In genomic region chr5:7396169-7397004, GRCh38 we compare ENCODE assay signal across 10 cellular contexts. TPM values are rescaled to one million over a fixed set of nuclear protein-coding genes. Genes with fewer than 3 reads are reported as not detected.
DNase-seq lines count a peak whose midpoint lies in the region; ATAC-seq and TF ChIP-seq lines count a peak whose summit lies in the region.
"Had no signal": no experiment of that assay in that cellular context is flagged by ENCODE, and none has a peak within 500 bp of the region (broad histone marks: within the 10 kb centered on the region; RNA-seq: fewer than 3 reads in every experiment).

No MANE protein-coding gene starts in this region.

- H3K36me3 Mint-ChIP-seq in stimulated activated naive B cell treated with anti-CD40 and anti-IgM and Interleukin-4, amounts not matched to agents 10 μg/mL and 1 μg/mL and 100 μg/mL, for 72 hours: no peaks in the 10 kb centered on the region

- H3K27ac Mint-ChIP-seq in stimulated activated naive B cell treated with anti-CD40 and anti-IgM and Interleukin-4, amounts not matched to agents 10 μg/mL and 1 μg/mL and 100 μg/mL, for 72 hours: no peak overlapping the region

- TF ChIP-seq EP300 in esophagus muscularis mucosa (IDR thresholded peaks at IDR 0.05): no peak
- TF ChIP-seq EP300 in ovary (IDR thresholded peaks at IDR 0.05): no peak

- H3K27me3 ChIP-seq in esophagus muscularis mucosa: peaks cover 0 to 22% (median 0%) of the 10 kb centered on the region in 4 donors
- H3K27me3 ChIP-seq in ovary: no peaks in the 10 kb centered on the region

- no peak overlapping the region for H3K4me3 Mint-ChIP-seq in stimulated activated naive B cell treated with anti-CD40 and anti-IgM and Interleukin-4, amounts not matched to agents 10 μg/mL and 1 μg/mL and 100 μg/mL, for 72 hours

- no peaks in the 10 kb centered on the region for H3K4me1 Mint-ChIP-seq in stimulated activated naive B cell treated with anti-CD40 and anti-IgM and Interleukin-4, amounts not matched to agents 10 μg/mL and 1 μg/mL and 100 μg/mL, for 72 hours

- H3K27ac ChIP-seq in esophagus muscularis mucosa (replicated peaks in 1 of 4) (peak overlapping the region; percentile 78 to 82 (median 80)), ovary (peak overlapping the region; percentile 64 to 79)

- no peaks in the 10 kb centered on the region for H3K9me3 ChIP-seq in esophagus muscularis mucosa
- no peaks in the 10 kb centered on the region for H3K9me3 ChIP-seq in ovary

- H3K4me3 ChIP-seq in esophagus muscularis mucosa (peak overlapping the region; percentile 70 to 83 (median 75)), ovary (peak overlapping the region; percentile 59)
- H3K4me3 ChIP-seq: GM12878 had no signal

- intact Hi-C loops in esophagus muscularis mucosa (cut with DNase I): loop anchor here (5.0 to 10.0 kb wide), 2 partner anchors 351 to 762 kb away; partner anchors contain the start of genes NSUN2 and SRD5A1
- intact Hi-C loops in ovary (cut with DNase I): loop anchor here in 2 of 4 donors (10.0 kb wide), 2 partner anchors 458 to 632 kb away; partner anchors contain the start of gene CFAP90 (in 1 of the 2)

- in situ Hi-C loops in G401 (cut with HindIII; ENCODE audit: low sequenced_read_pairs): no loop called here

- no peaks in the 10 kb centered on the region for H3K9me3 Mint-ChIP-seq in stimulated activated naive B cell treated with anti-CD40 and anti-IgM and Interleukin-4, amounts not matched to agents 10 μg/mL and 1 μg/mL and 100 μg/mL, for 72 hours

- no peak for TF ChIP-seq POLR2A in esophagus muscularis mucosa (IDR thresholded peaks at IDR 0.05; ENCODE audit: low read depth)
- no peak for TF ChIP-seq POLR2A in ovary (IDR thresholded peaks at IDR 0.05)

- H3K36me3 ChIP-seq in esophagus muscularis mucosa (no peaks in the 10 kb centered on the region), ovary (no peaks in the 10 kb centered on the region)

- DNase-seq in DMS 273 treated with DMSO at 0.1 percent for 48 hours (lab: John Stamatoyannopoulos, UW): peak; percentile 23
- DNase-seq in NCI-H345 treated with DMSO at 0.1 percent for 48 hours (lab: John Stamatoyannopoulos, UW; ENCODE audit: unreplicated experiment): peak; percentile 81
- DNase-seq in esophagus muscularis mucosa (ENCODE audit: extremely low spot score): peak; percentile 66
- DNase-seq in ovary: peak; percentile 24 to 57 (median 42)
- DNase-seq in NCI-H146 treated with DMSO at 0.1 percent for 48 hours (lab: John Stamatoyannopoulos, UW; ENCODE audit: unreplicated experiment): no peak
- no peak for DNase-seq in G401 (ENCODE audit: low spot score)
- no peak for DNase-seq in stimulated activated naive B cell treated with anti-CD40 and anti-IgM and Interleukin-4, amounts not matched to agents 10 μg/mL and 1 μg/mL and 100 μg/mL, for 72 hours
- DNase-seq: activated CD4-positive, alpha-beta T cell treated with anti-CD3 and anti-CD28 coated beads, Interleukin-2, amount 50 U/mL, for 1 hour had no signal

- no peak for ATAC-seq in GM18520 (IDR thresholded peaks at IDR 0.05; ENCODE audit: unreplicated experiment)
- ATAC-seq in stimulated activated naive B cell treated with anti-CD40 and anti-IgM and Interleukin-4, amounts not matched to agents 10 μg/mL and 1 μg/mL and 100 μg/mL, for 72 hours (replicated peaks): no peak
- ATAC-seq: GM12878 had no signal

- WGBS in esophagus muscularis mucosa: 3% methylated on average over 14 of the region's 95 CpGs
- WGBS in ovary, 3 donors: 0 to 1% (median 1%) methylated on average over 43 to 95 of the region's 95 CpGs

- TF ChIP-seq CTCF in esophagus muscularis mucosa (IDR thresholded peaks at IDR 0.05) (no peak), ovary (IDR thresholded peaks at IDR 0.05) (no peak)

- H3K27me3 Mint-ChIP-seq in stimulated activated naive B cell treated with anti-CD40 and anti-IgM and Interleukin-4, amounts not matched to agents 10 μg/mL and 1 μg/mL and 100 μg/mL, for 72 hours: peaks cover 38 to 57% of the 10 kb centered on the region in 2 donors

- peaks cover 9 to 37% (median 27%) of the 10 kb centered on the region in 4 donors for H3K4me1 ChIP-seq in esophagus muscularis mucosa
- no peaks in the 10 kb centered on the region for H3K4me1 ChIP-seq in ovary (ENCODE audit: insufficient read depth)

RNA-seq across cellular contexts. Expression of gene ADCY2, which starts 0.4 kb away (rescaled TPM):
- total RNA-seq in esophagus muscularis mucosa (1 to 10 TPM; 4.8 to 9.1 (median 5.7) TPM), ovary (10 to 100 TPM in 3 of 7 donors, 1 to 10 TPM in 4; 4.9 to 22.8 (median 9.0) TPM)
- 1 to 10 TPM; 4.0 to 5.3 TPM for polyA plus RNA-seq in ovary
- 0.03 TPM in 1 of 2 replicates, not detected in the other for total RNA-seq in G401 (2014; rRNA removed; shearing (Covaris generic))

Comparison
In these comparisons a context has a peak if more than half of its experiments do, and no peak if none do; other contexts are left out.
1. DNase-seq: peak in DMS 273 treated with DMSO at 0.1 percent for 48 hours (single experiment), NCI-H345 treated with DMSO at 0.1 percent for 48 hours (single experiment), esophagus muscularis mucosa (single experiment) and ovary (5 of 5); none in NCI-H146 treated with DMSO at 0.1 percent for 48 hours (single experiment), G401 (single experiment) and stimulated activated naive B cell treated with anti-CD40 and anti-IgM and Interleukin-4, amounts not matched to agents 10 μg/mL and 1 μg/mL and 100 μg/mL, for 72 hours (single experiment).